Comparison of ENCODE assay signal across 8 cellular contexts in the genomic region with DNA sequence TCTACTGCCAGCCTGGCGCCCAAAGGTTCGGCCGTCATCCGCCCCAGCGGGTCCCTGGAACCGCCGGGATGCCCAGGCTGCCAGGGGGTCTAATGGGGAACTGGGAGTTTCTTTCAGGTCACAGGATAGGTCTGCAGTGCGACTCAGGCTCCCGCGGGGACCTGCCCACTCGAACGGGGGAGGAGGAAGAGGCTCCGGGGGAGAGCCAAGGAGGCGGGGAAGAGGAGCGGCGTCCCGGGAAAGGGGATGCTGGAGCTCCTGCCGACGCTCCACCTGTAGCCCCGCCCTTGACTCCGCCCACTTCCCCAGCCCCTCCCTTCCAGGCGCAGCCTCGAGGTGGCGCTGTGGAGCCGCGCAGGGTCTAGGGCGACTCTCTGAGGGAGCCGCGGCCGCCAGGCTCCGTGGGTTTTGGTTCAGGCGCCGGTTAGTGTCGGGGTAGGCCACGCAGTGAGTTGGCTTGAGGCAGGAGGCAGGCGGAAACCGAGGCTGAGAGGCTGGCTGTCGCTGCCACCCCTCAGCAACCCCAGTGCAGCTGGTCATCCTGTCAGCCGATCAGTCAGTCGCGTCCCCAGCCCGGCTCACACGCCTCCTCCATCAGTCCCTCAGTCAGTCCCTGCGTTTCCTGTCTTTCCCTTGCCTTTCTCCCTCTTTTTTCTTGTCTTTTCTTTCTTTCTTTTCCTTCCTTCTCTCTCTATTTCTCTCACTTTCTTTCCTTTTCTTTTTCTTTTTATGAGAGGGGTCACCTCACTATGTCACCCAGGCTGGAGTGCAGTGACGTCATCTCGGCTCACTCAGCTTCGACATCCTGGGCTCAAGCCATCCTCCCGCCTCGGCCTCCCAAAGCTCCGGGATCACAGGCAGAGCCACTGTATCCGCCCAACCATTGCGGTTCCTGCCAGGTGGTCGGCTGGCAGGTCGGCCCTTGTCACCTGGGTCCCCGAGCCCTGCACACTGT.
A peak's percentile ranks its signal among the peaks of the same experiment; 100 is the strongest.
DNase-seq lines count a peak whose midpoint lies in the region; ATAC-seq lines count a peak whose summit lies in the region.

No MANE protein-coding gene starts in this region.

- H3K4me1 Mint-ChIP-seq in memory B cell = peaks cover 15% of the 10 kb centered on the region

- DNase-seq in NCI-H2081 (lab: John Stamatoyannopoulos, UW) (peak; percentile 70 to 75), NCI-H2081 treated with DMSO at 0.1 percent for 48 hours (lab: John Stamatoyannopoulos, UW) (no peak), NCI-H82 treated with DMSO at 0.1 percent for 48 hours (lab: John Stamatoyannopoulos, UW; ENCODE audit: unreplicated experiment) (peak; percentile 43), memory B cell (ENCODE audit: low spot score in 2 of 2) (peak; percentile 93 to 98)
- peak; percentile 99 for DNase-seq in activated CD8-positive, alpha-beta memory T cell treated with anti-CD3 and anti-CD28 coated beads for 24 hours
- DNase-seq in effector CD8-positive, alpha-beta T cell (lab: John Stamatoyannopoulos, UW) = peak; percentile 87
- DNase-seq in stimulated activated CD8-positive, alpha-beta memory T cell treated with anti-CD3 and anti-CD28 coated beads, Interleukin-12 subunit alpha, Interleukin-12 subunit beta, amount 100 ng/mL, for 1 hour (ENCODE audit: low read depth) = peak; percentile 78

- H3K36me3 Mint-ChIP-seq in memory B cell = no peaks in the 10 kb centered on the region

- ATAC-seq in HG03432 (IDR thresholded peaks at IDR 0.05; ENCODE audit: unreplicated experiment) (peak; percentile 70), memory B cell (ENCODE audit: low read depth) (peak; percentile 67)

- peak overlapping the region; percentile 78 for H3K4me3 Mint-ChIP-seq in memory B cell

- no peaks in the 10 kb centered on the region for H3K27me3 Mint-ChIP-seq in memory B cell

- H3K27ac Mint-ChIP-seq in memory B cell = peak overlapping the region; percentile 77

- H3K9me3 Mint-ChIP-seq in memory B cell = no peaks in the 10 kb centered on the region
